8 cellular contexts compared by ENCODE assay signal in genomic region chr19:48332662-48333466, GRCh38. TPM values are rescaled to one million over a fixed set of nuclear protein-coding genes. Genes with fewer than 3 reads are reported as not detected.
DNase-seq lines count a peak whose midpoint lies in the region; ATAC-seq, FAIRE-seq and TF ChIP-seq lines count a peak whose summit lies in the region.

No MANE protein-coding gene starts in this region.

- H3K4me3 ChIP-seq in BE2C (ENCODE audit: low read depth, low read length) (peak overlapping the region; percentile 65), coronary artery (peak overlapping the region; percentile 63)

- TF ChIP-seq CTCF in BE2C (IDR thresholded peaks at IDR 0.05; ENCODE audit: low read depth, low read length): no peak
- no peak for TF ChIP-seq CTCF in coronary artery (IDR thresholded peaks at IDR 0.05)

- peaks cover 14% of the 10 kb centered on the region; the same call in 1 of the 2 replicates for H3K4me1 ChIP-seq in BE2C

- H3K27me3 ChIP-seq in BE2C: no peaks in the 10 kb centered on the region

- H3K27ac ChIP-seq in coronary artery: peak overlapping the region; percentile 63 to 90

- peak; percentile 99 for FAIRE-seq in GM19239 (lab: Jason Lieb, UNC)

- H3K9me3 ChIP-seq in BE2C: no peaks in the 10 kb centered on the region

- peak; percentile 55 for ATAC-seq in HG03439 (IDR thresholded peaks at IDR 0.05; ENCODE audit: unreplicated experiment)

- no peaks in the 10 kb centered on the region for H3K36me3 ChIP-seq in BE2C

- peak; percentile 98 for DNase-seq in BE2C
- DNase-seq in GM19239 (ENCODE audit: insufficient read length, low spot score): peak; percentile 75
- DNase-seq in NCI-H510A (lab: John Stamatoyannopoulos, UW): peak; percentile 98
- DNase-seq in activated CD4-positive, alpha-beta T cell treated with anti-CD3 and anti-CD28 coated beads for 48 hours: peak; percentile 95
- peak; percentile 88 for DNase-seq in coronary artery (ENCODE audit: low spot score)
- DNase-seq in left kidney (ENCODE audit: low read depth, low spot score): peak; percentile 98
- peak; percentile 95 for DNase-seq in stimulated activated CD4-positive, alpha-beta T cell treated with anti-CD3 and anti-CD28 coated beads, Interleukin-1b, Interleukin-23, amount 100 ng/mL, for 48 hours

RNA-seq across cellular contexts. Expression of gene EMP3, which starts 7.5 kb away (rescaled TPM):
- polyA plus RNA-seq in BE2C (2012; ENCODE audit: insufficient read depth, insufficient read length, low read depth): 32.6 TPM

RNA-seq across cellular contexts. Expression of gene TMEM143, which starts 30.9 kb away (rescaled TPM):
- polyA plus RNA-seq in BE2C (2012; ENCODE audit: insufficient read depth, insufficient read length, low read depth): 3.1 TPM

RNA-seq across cellular contexts. Expression of gene SYNGR4, which starts 31.3 kb away (rescaled TPM):
- polyA plus RNA-seq in BE2C (2012; ENCODE audit: insufficient read depth, insufficient read length, low read depth): 1.7 TPM

RNA-seq across cellular contexts. Expression of gene KDELR1, which starts 58.5 kb away (rescaled TPM):
- 63.3 TPM for polyA plus RNA-seq in BE2C (2012; ENCODE audit: insufficient read depth, insufficient read length, low read depth)

Comparison
In these comparisons a context has a peak if more than half of its experiments do, and no peak if none do; other contexts are left out.
1. Peak in every context shown above with its lines: DNase-seq, ATAC-seq, H3K4me3 ChIP-seq and H3K27ac ChIP-seq.